In the genomic region with DNA sequence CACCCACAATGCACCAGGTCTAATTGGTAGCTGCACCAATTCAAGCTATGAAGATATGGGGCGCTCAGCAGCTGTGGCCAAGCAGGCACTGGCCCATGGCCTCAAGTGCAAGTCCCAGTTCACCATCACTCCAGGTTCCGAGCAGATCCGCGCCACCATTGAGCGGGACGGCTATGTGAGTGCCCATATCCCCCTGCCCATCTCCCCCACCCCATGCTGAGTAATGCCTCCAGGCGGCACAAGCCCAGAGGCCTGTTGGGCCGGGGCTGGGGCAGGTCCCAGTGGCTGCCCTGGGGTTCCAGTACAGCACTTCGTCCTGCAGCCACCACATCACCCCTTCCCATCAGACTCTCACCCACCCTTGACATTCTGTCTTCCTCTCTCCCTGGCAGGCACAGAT, we compare ENCODE assay signal across 1 cellular context.
TF ChIP-seq lines count a peak whose summit lies in the region.

No MANE protein-coding gene starts in this region.

TF ChIP-seq in GM12878, 131 proteins besides CTCF, POLR2A, EP300 and RAD21:
- TF ChIP-seq NFYA (IDR thresholded peaks at IDR 0.05; ENCODE audit: borderline replicate concordance, low read depth, low read length) (no peak), CHD2 (IDR thresholded peaks at IDR 0.05; ENCODE audit: borderline replicate concordance, low read depth, low read length) (no peak), ZNF24 (IDR thresholded peaks at IDR 0.05) (no peak), BMI1 (IDR thresholded peaks at IDR 0.05; ENCODE audit: borderline replicate concordance) (no peak), TCF3 (IDR thresholded peaks at IDR 0.05; ENCODE audit: borderline replicate concordance, insufficient read depth, low read depth, low read length) (no peak), BHLHE40 (IDR thresholded peaks at IDR 0.05; ENCODE audit: borderline replicate concordance in 1 of 2, low read depth in 2 of 2, low read length in 1 of 2) (no peak), MTA3 (IDR thresholded peaks at IDR 0.05; ENCODE audit: borderline replicate concordance, low read length) (no peak), POU2F2 (IDR thresholded peaks at IDR 0.05; ENCODE audit: borderline replicate concordance, low read depth, low read length) (no peak), SMAD1 (IDR thresholded peaks at IDR 0.05; ENCODE audit: low read depth, partially characterized antibody) (no peak), SMC3 (IDR thresholded peaks at IDR 0.05; ENCODE audit: borderline replicate concordance, low read length) (no peak), ESRRA (IDR thresholded peaks at IDR 0.05; ENCODE audit: low read length) (no peak), BCL11A (IDR thresholded peaks at IDR 0.05; ENCODE audit: low read depth, low read length) (no peak), POLR2AphosphoS2 (IDR thresholded peaks at IDR 0.05; ENCODE audit: low read depth, low read length) (no peak), STAT1 (conservative IDR thresholded peaks at IDR 0.05) (no peak), ZZZ3 (IDR thresholded peaks at IDR 0.05; ENCODE audit: control insufficient read depth, insufficient read length, low read depth) (no peak), CBX5 (IDR thresholded peaks at IDR 0.05; ENCODE audit: low read depth) (no peak), NR2C2 (IDR thresholded peaks at IDR 0.05; ENCODE audit: borderline replicate concordance, control insufficient read depth, insufficient read length, low read depth) (no peak), SREBF1 (IDR thresholded peaks at IDR 0.05; ENCODE audit: low read length) (no peak)
- TF ChIP-seq, protein P1, sequence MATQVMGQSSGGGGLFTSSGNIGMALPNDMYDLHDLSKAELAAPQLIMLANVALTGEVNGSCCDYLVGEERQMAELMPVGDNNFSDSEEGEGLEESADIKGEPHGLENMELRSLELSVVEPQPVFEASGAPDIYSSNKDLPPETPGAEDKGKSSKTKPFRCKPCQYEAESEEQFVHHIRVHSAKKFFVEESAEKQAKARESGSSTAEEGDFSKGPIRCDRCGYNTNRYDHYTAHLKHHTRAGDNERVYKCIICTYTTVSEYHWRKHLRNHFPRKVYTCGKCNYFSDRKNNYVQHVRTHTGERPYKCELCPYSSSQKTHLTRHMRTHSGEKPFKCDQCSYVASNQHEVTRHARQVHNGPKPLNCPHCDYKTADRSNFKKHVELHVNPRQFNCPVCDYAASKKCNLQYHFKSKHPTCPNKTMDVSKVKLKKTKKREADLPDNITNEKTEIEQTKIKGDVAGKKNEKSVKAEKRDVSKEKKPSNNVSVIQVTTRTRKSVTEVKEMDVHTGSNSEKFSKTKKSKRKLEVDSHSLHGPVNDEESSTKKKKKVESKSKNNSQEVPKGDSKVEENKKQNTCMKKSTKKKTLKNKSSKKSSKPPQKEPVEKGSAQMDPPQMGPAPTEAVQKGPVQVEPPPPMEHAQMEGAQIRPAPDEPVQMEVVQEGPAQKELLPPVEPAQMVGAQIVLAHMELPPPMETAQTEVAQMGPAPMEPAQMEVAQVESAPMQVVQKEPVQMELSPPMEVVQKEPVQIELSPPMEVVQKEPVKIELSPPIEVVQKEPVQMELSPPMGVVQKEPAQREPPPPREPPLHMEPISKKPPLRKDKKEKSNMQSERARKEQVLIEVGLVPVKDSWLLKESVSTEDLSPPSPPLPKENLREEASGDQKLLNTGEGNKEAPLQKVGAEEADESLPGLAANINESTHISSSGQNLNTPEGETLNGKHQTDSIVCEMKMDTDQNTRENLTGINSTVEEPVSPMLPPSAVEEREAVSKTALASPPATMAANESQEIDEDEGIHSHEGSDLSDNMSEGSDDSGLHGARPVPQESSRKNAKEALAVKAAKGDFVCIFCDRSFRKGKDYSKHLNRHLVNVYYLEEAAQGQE (IDR thresholded peaks at IDR 0.05; ENCODE audit: low read depth, low read length), result no peak
- TF ChIP-seq, protein P2, sequence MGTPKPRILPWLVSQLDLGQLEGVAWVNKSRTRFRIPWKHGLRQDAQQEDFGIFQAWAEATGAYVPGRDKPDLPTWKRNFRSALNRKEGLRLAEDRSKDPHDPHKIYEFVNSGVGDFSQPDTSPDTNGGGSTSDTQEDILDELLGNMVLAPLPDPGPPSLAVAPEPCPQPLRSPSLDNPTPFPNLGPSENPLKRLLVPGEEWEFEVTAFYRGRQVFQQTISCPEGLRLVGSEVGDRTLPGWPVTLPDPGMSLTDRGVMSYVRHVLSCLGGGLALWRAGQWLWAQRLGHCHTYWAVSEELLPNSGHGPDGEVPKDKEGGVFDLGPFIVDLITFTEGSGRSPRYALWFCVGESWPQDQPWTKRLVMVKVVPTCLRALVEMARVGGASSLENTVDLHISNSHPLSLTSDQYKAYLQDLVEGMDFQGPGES (IDR thresholded peaks at IDR 0.05), result no peak
